Comparison of ENCODE assay signal across 8 cellular contexts in the genomic region with DNA sequence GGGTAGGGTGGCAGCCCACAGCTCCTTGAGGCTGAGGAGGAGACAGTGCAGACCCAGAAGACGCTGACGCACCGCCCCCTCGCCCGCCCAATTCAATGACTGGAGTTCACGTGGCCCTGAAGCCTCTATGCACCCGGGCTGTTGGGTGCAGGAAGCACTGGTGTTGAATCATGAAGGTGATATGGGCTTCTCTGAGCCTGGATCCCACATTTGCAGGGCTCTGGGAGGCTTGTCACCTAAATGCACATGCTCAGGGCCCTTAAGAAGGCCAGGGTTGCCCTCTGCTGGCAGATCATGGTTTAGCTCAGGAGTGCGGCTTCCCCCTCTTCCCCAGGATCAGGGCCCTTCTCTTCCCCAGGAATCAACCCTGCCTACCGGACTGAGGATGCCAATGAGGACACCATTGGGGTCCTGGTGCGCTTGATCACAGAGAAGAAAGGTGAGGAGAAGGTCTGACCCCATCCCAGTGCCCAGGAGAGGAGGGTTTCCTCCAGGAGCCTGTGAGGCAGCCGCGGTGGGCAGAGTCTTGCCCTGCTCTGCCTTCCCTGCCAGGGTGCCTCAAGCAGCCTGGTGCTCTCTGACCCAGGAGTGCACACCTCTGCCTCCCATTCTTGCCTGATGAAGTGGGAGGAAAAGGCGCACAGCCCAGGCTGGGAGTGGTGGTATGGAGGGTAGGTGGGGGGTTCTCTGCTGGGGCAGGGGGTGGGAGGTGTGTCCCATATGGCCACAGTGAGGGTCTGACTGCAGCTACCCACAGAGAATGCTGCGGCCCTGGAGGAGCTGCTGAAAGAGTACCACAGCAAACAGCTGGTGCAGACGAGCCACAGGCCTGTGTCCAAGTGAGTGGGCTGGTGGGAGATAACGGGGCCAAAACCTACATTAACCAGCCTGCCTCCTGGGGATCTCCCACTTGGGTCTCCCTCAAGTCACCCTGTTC. TPM values are rescaled to one million over a fixed set of nuclear protein-coding genes. Genes with fewer than 3 reads are reported as not detected.
DNase-seq lines count a peak whose midpoint lies in the region; ATAC-seq and TF ChIP-seq lines count a peak whose summit lies in the region.

No MANE protein-coding gene starts in this region.

- peak; percentile 89 for TF ChIP-seq CTCF in C4-2B (conservative IDR thresholded peaks at IDR 0.05)

- peaks cover 34% of the 10 kb centered on the region for H3K36me3 Mint-ChIP-seq in activated CD4-positive, alpha-beta memory T cell treated with anti-CD3 and anti-CD28 coated beads, Interleukin-2, amount 10 ng/mL, durations not matched to agents 7 days and 5 days (ENCODE audit: low read depth)

- DNase-seq in HCEC 1CT: peak; percentile 66
- peak; percentile 73 for DNase-seq in NCI-H748 (lab: John Stamatoyannopoulos, UW; ENCODE audit: unreplicated experiment)
- DNase-seq in activated CD4-positive, alpha-beta memory T cell treated with anti-CD3 and anti-CD28 coated beads, Interleukin-2, amount 10 ng/mL, durations not matched to agents 7 days and 5 days: peak; percentile 71
- peak; percentile 39 to 54 (median 44) for DNase-seq in effector memory CD4-positive, alpha-beta T cell
- DNase-seq in stimulated activated CD8-positive, alpha-beta memory T cell treated with anti-CD3 and anti-CD28 coated beads, Interleukin-4, amount 100 ng/mL, for 1 hour (ENCODE audit: low read depth in 2 of 2, low spot score in 1 of 2): peak; percentile 33 to 35

- H3K27me3 ChIP-seq in effector memory CD4-positive, alpha-beta T cell (replicated peaks; ENCODE audit: control insufficient read depth, insufficient read depth, low read length, poor library complexity, severe bottlenecking): no peaks in the 10 kb centered on the region

- 77 to 78% methylated on average over 15 of the region's 16 CpGs for WGBS in mesodermal cell (ENCODE audit: insufficient coverage in 2 of 2), 2 experiments

- no peak overlapping the region for H3K4me3 Mint-ChIP-seq in activated CD4-positive, alpha-beta memory T cell treated with anti-CD3 and anti-CD28 coated beads, Interleukin-2, amount 10 ng/mL, durations not matched to agents 7 days and 5 days

- no peaks in the 10 kb centered on the region for H3K9me3 Mint-ChIP-seq in activated CD4-positive, alpha-beta memory T cell treated with anti-CD3 and anti-CD28 coated beads, Interleukin-2, amount 10 ng/mL, durations not matched to agents 7 days and 5 days

- H3K27ac Mint-ChIP-seq in activated CD4-positive, alpha-beta memory T cell treated with anti-CD3 and anti-CD28 coated beads, Interleukin-2, amount 10 ng/mL, durations not matched to agents 7 days and 5 days: no peak overlapping the region

- H3K4me1 ChIP-seq in effector memory CD4-positive, alpha-beta T cell (ENCODE audit: control insufficient read depth, insufficient read depth, low read length, poor library complexity, severe bottlenecking): no peaks in the 10 kb centered on the region
- peaks cover 15% of the 10 kb centered on the region for H3K4me1 ChIP-seq in mesodermal cell (ENCODE audit: control insufficient read depth, insufficient read depth, low read length, poor library complexity, severe bottlenecking)

- POLR2A ChIA-PET in activated CD4-positive, alpha-beta memory T cell treated with anti-CD3 and anti-CD28 coated beads, Interleukin-2, amount 10 ng/mL, durations not matched to agents 7 days and 5 days (lab: Charles Lee): interaction anchor here (1.0 to 1.5 kb wide), 4 partner anchors 14 to 43 kb away, joined by 3 to 18 read pairs (median 4); no protein-coding TSS in a partner anchor

- H3K9me3 ChIP-seq in effector memory CD4-positive, alpha-beta T cell (ENCODE audit: control insufficient read depth, low read length): no peaks in the 10 kb centered on the region
- no peaks in the 10 kb centered on the region for H3K9me3 ChIP-seq in mesodermal cell (ENCODE audit: control insufficient read depth, low read length)

- no peak for ATAC-seq in HG02884 (IDR thresholded peaks at IDR 0.05; ENCODE audit: unreplicated experiment)

- H3K4me3 ChIP-seq in effector memory CD4-positive, alpha-beta T cell (ENCODE audit: insufficient read depth, low read depth, low read length, poor library complexity, severe bottlenecking): no peak overlapping the region
- no peak overlapping the region for H3K4me3 ChIP-seq in mesodermal cell (ENCODE audit: extremely low read depth, insufficient read depth, low read length, poor library complexity, severe bottlenecking)

- H3K27ac ChIP-seq in C4-2B (no peak overlapping the region), mesodermal cell (ENCODE audit: low read depth, low read length, severe bottlenecking) (peak overlapping the region; percentile 78)
- no peak overlapping the region for H3K27ac ChIP-seq in effector memory CD4-positive, alpha-beta T cell (ENCODE audit: insufficient read depth, low read length, poor library complexity, severe bottlenecking)

- H3K36me3 ChIP-seq in effector memory CD4-positive, alpha-beta T cell (ENCODE audit: control insufficient read depth, insufficient read depth, low read length): peaks cover 17% of the 10 kb centered on the region
- peaks cover 45% of the 10 kb centered on the region for H3K36me3 ChIP-seq in mesodermal cell (ENCODE audit: control insufficient read depth, insufficient read depth, low read length)

- CTCF ChIA-PET in activated CD4-positive, alpha-beta memory T cell treated with anti-CD3 and anti-CD28 coated beads, Interleukin-2, amount 10 ng/mL, durations not matched to agents 7 days and 5 days (lab: Charles Lee): interaction anchor here (0.6 to 2.8 kb wide), 16 partner anchors 8 to 271 kb away, joined by 3 to 106 read pairs (median 4); no protein-coding TSS in a partner anchor

- H3K27me3 Mint-ChIP-seq in activated CD4-positive, alpha-beta memory T cell treated with anti-CD3 and anti-CD28 coated beads, Interleukin-2, amount 10 ng/mL, durations not matched to agents 7 days and 5 days: no peaks in the 10 kb centered on the region

- H3K4me1 Mint-ChIP-seq in activated CD4-positive, alpha-beta memory T cell treated with anti-CD3 and anti-CD28 coated beads, Interleukin-2, amount 10 ng/mL, durations not matched to agents 7 days and 5 days: peaks cover 10% of the 10 kb centered on the region

RNA-seq across cellular contexts. Expression of a gene that starts 17.5 kb away (rescaled TPM):
- 10 to 100 TPM; 26.0 to 27.3 TPM for total RNA-seq in activated CD4-positive, alpha-beta memory T cell treated with anti-CD3 and anti-CD28 coated beads, Interleukin-2, amount 10 ng/mL, durations not matched to agents 7 days and 5 days
- 9.1 TPM for polyA plus RNA-seq in mesodermal cell (2013, experiment 1 of 2)
- 6.0 TPM for polyA plus RNA-seq in mesodermal cell (2013, experiment 2 of 2)
